In the genomic region with DNA sequence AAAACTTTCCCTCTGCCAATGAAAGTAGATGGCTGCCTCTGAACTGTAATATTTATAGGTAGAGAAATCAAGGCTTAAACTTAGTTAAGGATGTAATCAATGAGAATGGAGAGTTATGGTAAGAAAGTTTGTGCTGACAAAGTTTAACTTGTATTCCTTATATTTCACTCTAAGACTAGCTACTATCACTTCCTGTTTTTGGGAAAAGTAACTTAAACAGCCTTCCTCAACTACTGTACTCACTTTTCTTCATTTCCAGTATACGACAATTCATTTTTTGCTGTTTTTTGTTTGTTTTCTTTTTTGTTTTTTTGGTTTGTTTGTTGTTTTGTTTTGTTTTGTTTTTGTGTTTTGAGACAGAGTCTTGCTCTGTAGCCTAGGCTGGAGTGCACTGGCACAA, we compare ENCODE assay signal across 1 cellular context.
TF ChIP-seq lines count a peak whose summit lies in the region.

No MANE protein-coding gene starts in this region.

TF ChIP-seq in GM23338, 12 proteins besides CTCF, POLR2A, EP300 and RAD21 (continued from another document):
- TF ChIP-seq, protein P1, sequence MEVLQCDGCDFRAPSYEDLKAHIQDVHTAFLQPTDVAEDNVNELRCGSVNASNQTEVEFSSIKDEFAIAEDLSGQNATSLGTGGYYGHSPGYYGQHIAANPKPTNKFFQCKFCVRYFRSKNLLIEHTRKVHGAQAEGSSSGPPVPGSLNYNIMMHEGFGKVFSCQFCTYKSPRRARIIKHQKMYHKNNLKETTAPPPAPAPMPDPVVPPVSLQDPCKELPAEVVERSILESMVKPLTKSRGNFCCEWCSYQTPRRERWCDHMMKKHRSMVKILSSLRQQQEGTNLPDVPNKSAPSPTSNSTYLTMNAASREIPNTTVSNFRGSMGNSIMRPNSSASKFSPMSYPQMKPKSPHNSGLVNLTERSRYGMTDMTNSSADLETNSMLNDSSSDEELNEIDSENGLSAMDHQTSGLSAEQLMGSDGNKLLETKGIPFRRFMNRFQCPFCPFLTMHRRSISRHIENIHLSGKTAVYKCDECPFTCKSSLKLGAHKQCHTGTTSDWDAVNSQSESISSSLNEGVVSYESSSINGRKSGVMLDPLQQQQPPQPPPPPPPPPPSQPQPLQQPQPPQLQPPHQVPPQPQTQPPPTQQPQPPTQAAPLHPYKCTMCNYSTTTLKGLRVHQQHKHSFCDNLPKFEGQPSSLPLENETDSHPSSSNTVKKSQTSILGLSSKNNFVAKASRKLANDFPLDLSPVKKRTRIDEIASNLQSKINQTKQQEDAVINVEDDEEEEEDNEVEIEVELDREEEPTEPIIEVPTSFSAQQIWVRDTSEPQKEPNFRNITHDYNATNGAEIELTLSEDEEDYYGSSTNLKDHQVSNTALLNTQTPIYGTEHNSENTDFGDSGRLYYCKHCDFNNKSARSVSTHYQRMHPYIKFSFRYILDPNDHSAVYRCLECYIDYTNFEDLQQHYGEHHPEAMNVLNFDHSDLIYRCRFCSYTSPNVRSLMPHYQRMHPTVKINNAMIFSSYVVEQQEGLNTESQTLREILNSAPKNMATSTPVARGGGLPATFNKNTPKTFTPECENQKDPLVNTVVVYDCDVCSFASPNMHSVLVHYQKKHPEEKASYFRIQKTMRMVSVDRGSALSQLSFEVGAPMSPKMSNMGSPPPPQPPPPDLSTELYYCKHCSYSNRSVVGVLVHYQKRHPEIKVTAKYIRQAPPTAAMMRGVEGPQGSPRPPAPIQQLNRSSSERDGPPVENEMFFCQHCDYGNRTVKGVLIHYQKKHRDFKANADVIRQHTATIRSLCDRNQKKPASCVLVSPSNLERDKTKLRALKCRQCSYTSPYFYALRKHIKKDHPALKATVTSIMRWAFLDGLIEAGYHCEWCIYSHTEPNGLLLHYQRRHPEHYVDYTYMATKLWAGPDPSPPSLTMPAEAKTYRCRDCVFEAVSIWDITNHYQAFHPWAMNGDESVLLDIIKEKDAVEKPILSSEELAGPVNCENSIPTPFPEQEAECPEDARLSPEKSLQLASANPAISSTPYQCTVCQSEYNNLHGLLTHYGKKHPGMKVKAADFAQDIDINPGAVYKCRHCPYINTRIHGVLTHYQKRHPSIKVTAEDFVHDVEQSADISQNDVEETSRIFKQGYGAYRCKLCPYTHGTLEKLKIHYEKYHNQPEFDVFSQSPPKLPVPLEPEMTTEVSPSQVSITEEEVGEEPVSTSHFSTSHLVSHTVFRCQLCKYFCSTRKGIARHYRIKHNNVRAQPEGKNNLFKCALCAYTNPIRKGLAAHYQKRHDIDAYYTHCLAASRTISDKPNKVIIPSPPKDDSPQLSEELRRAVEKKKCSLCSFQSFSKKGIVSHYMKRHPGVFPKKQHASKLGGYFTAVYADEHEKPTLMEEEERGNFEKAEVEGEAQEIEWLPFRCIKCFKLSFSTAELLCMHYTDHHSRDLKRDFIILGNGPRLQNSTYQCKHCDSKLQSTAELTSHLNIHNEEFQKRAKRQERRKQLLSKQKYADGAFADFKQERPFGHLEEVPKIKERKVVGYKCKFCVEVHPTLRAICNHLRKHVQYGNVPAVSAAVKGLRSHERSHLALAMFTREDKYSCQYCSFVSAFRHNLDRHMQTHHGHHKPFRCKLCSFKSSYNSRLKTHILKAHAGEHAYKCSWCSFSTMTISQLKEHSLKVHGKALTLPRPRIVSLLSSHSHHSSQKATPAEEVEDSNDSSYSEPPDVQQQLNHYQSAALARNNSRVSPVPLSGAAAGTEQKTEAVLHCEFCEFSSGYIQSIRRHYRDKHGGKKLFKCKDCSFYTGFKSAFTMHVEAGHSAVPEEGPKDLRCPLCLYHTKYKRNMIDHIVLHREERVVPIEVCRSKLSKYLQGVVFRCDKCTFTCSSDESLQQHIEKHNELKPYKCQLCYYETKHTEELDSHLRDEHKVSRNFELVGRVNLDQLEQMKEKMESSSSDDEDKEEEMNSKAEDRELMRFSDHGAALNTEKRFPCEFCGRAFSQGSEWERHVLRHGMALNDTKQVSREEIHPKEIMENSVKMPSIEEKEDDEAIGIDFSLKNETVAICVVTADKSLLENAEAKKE (CRISPR knock-in tag; IDR thresholded peaks at IDR 0.05): no peak
TF ChIP-seq in GM23338: peak in this region for 0.
